In the genomic region with DNA sequence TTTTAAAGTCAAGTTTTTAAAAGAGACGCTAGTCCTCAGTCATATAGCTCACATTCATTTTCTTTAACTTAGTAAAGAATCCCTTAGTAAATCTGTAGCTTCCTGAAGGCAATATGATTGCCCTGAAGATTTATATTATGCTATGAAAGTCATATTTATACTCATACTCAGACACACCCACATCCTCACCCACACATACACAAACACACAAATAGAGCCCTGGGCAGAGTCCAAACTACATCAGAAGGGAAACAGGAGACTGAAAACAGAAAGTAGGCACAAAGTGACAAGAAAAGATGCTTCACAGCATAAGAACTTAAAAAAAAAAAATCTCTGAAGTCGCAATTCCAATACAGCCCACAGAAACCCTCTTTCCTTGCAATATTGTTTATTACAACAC, we compare ENCODE assay signal across 1 cellular context.
TF ChIP-seq lines count a peak whose summit lies in the region.

No MANE protein-coding gene starts in this region.

TF ChIP-seq in GM23338, 12 proteins besides CTCF, POLR2A, EP300 and RAD21 (continued from another document):
- TF ChIP-seq ZNF462 (CRISPR knock-in tag; IDR thresholded peaks at IDR 0.05): no peak
- TF ChIP-seq REST (IDR thresholded peaks at IDR 0.05; ENCODE audit: unreplicated experiment): no peak
- TF ChIP-seq EZH2phosphoT487 (IDR thresholded peaks at IDR 0.05; ENCODE audit: unreplicated experiment): no peak
- no peak for TF ChIP-seq ETS1 (IDR thresholded peaks at IDR 0.05)
- TF ChIP-seq POLR2AphosphoS5 (IDR thresholded peaks at IDR 0.05; ENCODE audit: low read depth): no peak
- no peak for TF ChIP-seq ZNF331 (CRISPR knock-in tag; IDR thresholded peaks at IDR 0.05; ENCODE audit: low read depth)
- no peak for TF ChIP-seq NANOG (IDR thresholded peaks at IDR 0.05; ENCODE audit: borderline replicate concordance)
- TF ChIP-seq ZNF114 (CRISPR knock-in tag; IDR thresholded peaks at IDR 0.05): no peak
- TF ChIP-seq EZH2 (IDR thresholded peaks at IDR 0.05; ENCODE audit: low read depth, unreplicated experiment): no peak
- no peak for TF ChIP-seq JUNB (IDR thresholded peaks at IDR 0.05; ENCODE audit: unreplicated experiment)
- no peak for TF ChIP-seq CREB1 (CRISPR knock-in tag; IDR thresholded peaks at IDR 0.05; ENCODE audit: low read depth)
